ENCODE assay signal across 11 cellular contexts in the genomic region with DNA sequence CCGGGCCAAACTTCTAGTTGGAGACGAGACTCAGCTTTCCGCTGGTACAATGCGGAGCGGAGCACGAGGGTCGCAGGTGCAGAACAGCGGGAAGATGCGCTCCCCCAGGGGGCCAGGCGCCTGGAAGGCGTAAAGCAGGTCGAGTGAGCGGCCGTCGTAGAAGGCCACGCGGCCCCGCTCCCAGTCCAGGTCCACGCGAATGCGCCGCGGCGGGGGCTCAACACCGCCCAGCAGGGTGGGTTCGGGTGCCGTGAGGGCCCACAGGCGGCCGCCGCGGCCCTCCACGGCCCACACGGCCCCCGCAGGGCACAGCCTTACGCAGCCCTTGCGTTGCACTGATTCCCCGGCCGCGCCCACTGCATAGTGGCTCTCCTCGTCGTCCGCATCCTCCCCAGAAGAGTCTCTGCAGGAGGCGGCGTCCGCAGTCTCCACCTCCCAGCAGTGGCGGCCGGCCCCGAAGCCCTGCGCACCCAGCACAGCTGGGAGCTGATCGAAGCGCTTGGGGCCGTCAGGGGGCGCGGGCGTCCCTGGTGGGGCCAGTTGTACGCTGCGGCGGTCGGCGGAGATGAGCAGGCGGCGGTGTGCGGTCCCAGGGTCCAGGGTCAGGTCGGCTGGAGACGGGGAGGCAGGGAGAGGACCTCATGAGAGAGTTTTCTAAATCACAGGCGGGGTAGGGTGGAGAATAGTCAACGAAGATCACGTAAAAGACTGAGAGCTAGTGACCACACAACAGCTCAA. TPM values are rescaled to one million over a fixed set of nuclear protein-coding genes. Genes with fewer than 3 reads are reported as not detected.
DNase-seq lines count a peak whose midpoint lies in the region; ATAC-seq, FAIRE-seq and TF ChIP-seq lines count a peak whose summit lies in the region.
"Had no signal": no experiment of that assay in that cellular context is flagged by ENCODE, and none has a peak within 500 bp of the region (broad histone marks: within the 10 kb centered on the region; RNA-seq: fewer than 3 reads in every experiment).

No MANE protein-coding gene starts in this region.

- peaks cover 18% of the 10 kb centered on the region for H3K36me3 Mint-ChIP-seq in mesothelial cell of epicardium
- peaks cover 24% of the 10 kb centered on the region for H3K36me3 Mint-ChIP-seq in activated naive CD4-positive, alpha-beta T cell treated with anti-CD3 and anti-CD28 coated beads for 36 hours (ENCODE audit: low read depth)

- intact Hi-C loops in endothelial cell of umbilical vein (cut with micrococcal nuclease), result no loop called here
- intact Hi-C loops in activated naive CD4-positive, alpha-beta T cell treated with anti-CD3 and anti-CD28 coated beads for 36 hours (cut with micrococcal nuclease), result no loop called here

- H3K27me3 Mint-ChIP-seq in mesothelial cell of epicardium (ENCODE audit: low read depth), result peaks cover 65% of the 10 kb centered on the region
- peaks cover 35% of the 10 kb centered on the region for H3K27me3 Mint-ChIP-seq in activated naive CD4-positive, alpha-beta T cell treated with anti-CD3 and anti-CD28 coated beads for 36 hours (ENCODE audit: low read depth)

- no TSS peak for BruUV-seq in endothelial cell of umbilical vein (replicated peaks; lab: Mats Ljungman, UMichigan)

- peak; percentile 35 for TF ChIP-seq POLR2A in endothelial cell of umbilical vein (IDR thresholded peaks at IDR 0.05; ENCODE audit: low read depth, low read length)

- H3K4me3 Mint-ChIP-seq in mesothelial cell of epicardium, result peak overlapping the region; percentile 28
- H3K4me3 Mint-ChIP-seq in activated naive CD4-positive, alpha-beta T cell treated with anti-CD3 and anti-CD28 coated beads for 36 hours, result no peak overlapping the region

- no peaks in the 10 kb centered on the region for H4K20me1 ChIP-seq in endothelial cell of umbilical vein (replicated peaks; ENCODE audit: control insufficient read depth, extremely low read depth, insufficient read depth, low read length)

- H3K9ac ChIP-seq in endothelial cell of umbilical vein (replicated peaks; ENCODE audit: extremely low read depth, insufficient read depth, low read length), result no peak overlapping the region

- H3K9me3 Mint-ChIP-seq in mesothelial cell of epicardium, result no peaks in the 10 kb centered on the region
- no peaks in the 10 kb centered on the region for H3K9me3 Mint-ChIP-seq in activated naive CD4-positive, alpha-beta T cell treated with anti-CD3 and anti-CD28 coated beads for 36 hours
- H3K9me3 Mint-ChIP-seq: CD4-positive, alpha-beta T cell had no signal

- ATAC-seq in HG02623 (IDR thresholded peaks at IDR 0.05; ENCODE audit: unreplicated experiment), result no peak

- H2AFZ ChIP-seq in endothelial cell of umbilical vein (ENCODE audit: low read depth, low read length), result no peak overlapping the region

- peak overlapping the region; percentile 6 for H3K4me2 ChIP-seq in endothelial cell of umbilical vein (ENCODE audit: insufficient read depth, low read length)

- TF ChIP-seq CTCF in AG04450 (IDR thresholded peaks at IDR 0.05; ENCODE audit: low read depth, low read length), result peak; percentile 26; the same call in 1 of the 2 replicates
- TF ChIP-seq CTCF in endothelial cell of umbilical vein (IDR thresholded peaks at IDR 0.05; ENCODE audit: extremely low read depth in 1 of 2, insufficient read depth in 1 of 2, low read depth in 1 of 2, low read length in 2 of 2), result peak in 1 of 2 donors; percentile 23
- no peak for TF ChIP-seq CTCF in mesothelial cell of epicardium (IDR thresholded peaks at IDR 0.05; ENCODE audit: unreplicated experiment)

- H3K27ac Mint-ChIP-seq in mesothelial cell of epicardium, result no peak overlapping the region
- no peak overlapping the region for H3K27ac Mint-ChIP-seq in activated naive CD4-positive, alpha-beta T cell treated with anti-CD3 and anti-CD28 coated beads for 36 hours
- H3K27ac Mint-ChIP-seq: CD4-positive, alpha-beta T cell had no signal

- POLR2A ChIA-PET in AG04450 (lab: Yijun Ruan, JAX), result no interaction called here
- POLR2A ChIA-PET in endothelial cell of umbilical vein (lab: Charles Lee), result no interaction called here

- H3K27me3 ChIP-seq in AG04450 (ENCODE audit: control insufficient read depth, insufficient read depth, low read length), result peaks cover 51% of the 10 kb centered on the region
- peaks cover 64% of the 10 kb centered on the region for H3K27me3 ChIP-seq in H7 (ENCODE audit: control insufficient read depth, insufficient read depth, low read length)
- H3K27me3 ChIP-seq in endothelial cell of umbilical vein (ENCODE audit: control insufficient read depth in 2 of 2, insufficient read depth in 2 of 2, low read length in 2 of 2), result peaks cover 54 to 61% of the 10 kb centered on the region in 2 experiments

- dilution Hi-C loops in endothelial cell of umbilical vein (cut with MboI; ENCODE audit: extremely low pct_ligation_motif_present, low sequenced_read_pairs), result no loop called here

- H3K36me3 ChIP-seq in H7 (replicated peaks; ENCODE audit: control insufficient read depth, insufficient read depth, low read length), result no peaks in the 10 kb centered on the region
- no peaks in the 10 kb centered on the region for H3K36me3 ChIP-seq in endothelial cell of umbilical vein (ENCODE audit: control insufficient read depth in 2 of 2, extremely low read depth in 1 of 2, insufficient read depth in 2 of 2, low read length in 2 of 2)

- no peaks in the 10 kb centered on the region for H3K79me2 ChIP-seq in endothelial cell of umbilical vein (ENCODE audit: control insufficient read depth, insufficient read depth, low read length)

- CTCF ChIA-PET in AG04450 (lab: Charles Lee) (interaction anchor here (1.3 kb wide), 1 partner anchor 60 kb away, joined by 3 read pairs; no protein-coding TSS in a partner anchor), endothelial cell of umbilical vein (lab: Charles Lee) (interaction anchor here (0.7 to 2.0 kb wide), 5 partner anchors 11 to 60 kb away, joined by 3 to 8 read pairs (median 4); partner anchors contain the start of gene POLR1H)
- CTCF ChIA-PET in activated naive CD4-positive, alpha-beta T cell treated with anti-CD3 and anti-CD28 coated beads for 36 hours (lab: Charles Lee), result no interaction called here

- peaks cover 10% of the 10 kb centered on the region for H3K4me1 ChIP-seq in endothelial cell of umbilical vein (ENCODE audit: control insufficient read depth, extremely low read depth, insufficient read depth, low read length)

- FAIRE-seq in endothelial cell of umbilical vein (lab: Jason Lieb, UNC), result peak; percentile 55
- FAIRE-seq: TTC549 had no signal

- H3K27ac ChIP-seq in AG04450 (ENCODE audit: low read depth, low read length) (no peak overlapping the region), endothelial cell of umbilical vein (ENCODE audit: insufficient read depth, low read depth, low read length) (no peak overlapping the region)

- H3K4me3 ChIP-seq in AG04450 (ENCODE audit: low read depth, low read length), result peak overlapping the region; percentile 20; the same call in 1 of the 2 replicates
- H3K4me3 ChIP-seq in H7 (ENCODE audit: insufficient read depth, low read depth, low read length), result peak overlapping the region; percentile 30
- H3K4me3 ChIP-seq in endothelial cell of umbilical vein (replicated peaks in 1 of 3; ENCODE audit: insufficient read depth in 1 of 3, low read depth in 1 of 3, low read length in 3 of 3), result no peak overlapping the region

- no peaks in the 10 kb centered on the region for H3K9me1 ChIP-seq in endothelial cell of umbilical vein (replicated peaks; ENCODE audit: control insufficient read depth, extremely low read depth, insufficient read depth, low read length)

- H3K9me3 ChIP-seq in AG04450 (ENCODE audit: control insufficient read depth, insufficient read depth, low read length) (no peaks in the 10 kb centered on the region; the same call in 1 of the 2 replicates), endothelial cell of umbilical vein (replicated peaks; ENCODE audit: control insufficient read depth, insufficient read depth, low read length) (no peaks in the 10 kb centered on the region)

- peaks cover 35% of the 10 kb centered on the region for H3K4me1 Mint-ChIP-seq in mesothelial cell of epicardium
- H3K4me1 Mint-ChIP-seq in activated naive CD4-positive, alpha-beta T cell treated with anti-CD3 and anti-CD28 coated beads for 36 hours (ENCODE audit: low read depth), result peaks cover 46% of the 10 kb centered on the region

- DNase-seq in AG04450 (ENCODE audit: low read depth, low spot score) (no peak), H7 (peak; percentile 83), endothelial cell of umbilical vein (ENCODE audit: low read depth, low spot score) (peak; percentile 11), mesothelial cell of epicardium (ENCODE audit: low spot score in 2 of 2, unreplicated experiment in 2 of 2) (peak; percentile 32 to 52), NCI-H2171 (lab: John Stamatoyannopoulos, UW) (no peak)
- DNase-seq in NK-92 treated with Interleukin-12 subunit alpha and Interleukin-12 subunit beta, amount 100 ng/mL, for 24 hours (lab: John Stamatoyannopoulos, UW), result no peak
- no peak for DNase-seq in activated naive CD4-positive, alpha-beta T cell treated with anti-CD3 and anti-CD28 coated beads for 36 hours
- DNase-seq: CD4-positive, alpha-beta T cell had no signal

RNA-seq across cellular contexts. Expression of gene PPP1R11, which starts 4.3 kb away (rescaled TPM):
- polyA plus RNA-seq in AG04450 (2011; rRNA removed) (49.8 and 53.5 TPM in 2 replicates), endothelial cell of umbilical vein (43.0 and 44.1 TPM in 2 replicates)
- polyA minus RNA-seq in AG04450 (2011; rRNA and poly(A)+ RNA removed), result 21.7 and 22.3 TPM in 2 replicates
- total RNA-seq in H7 (2014; rRNA removed; shearing (Covaris generic)), result 26.1 and 27.2 TPM in 2 replicates
- total RNA-seq in endothelial cell of umbilical vein (32.4 and 37.6 TPM in 2 replicates), mesothelial cell of epicardium (29.7 to 32.2 TPM (median 30.0 TPM) in 3 replicates)
- polyA plus RNA-seq in endothelial cell of umbilical vein (2011; cell fraction: cytosol; rRNA removed), result 31.2 and 39.1 TPM in 2 replicates
- 24.8 and 25.2 TPM in 2 replicates for polyA plus RNA-seq in endothelial cell of umbilical vein (2011; cell fraction: nucleus; rRNA removed)
- 31.3 and 36.8 TPM in 2 replicates for polyA plus RNA-seq in endothelial cell of umbilical vein (2012)
- 34.7 and 39.7 TPM in 2 replicates for polyA minus RNA-seq in endothelial cell of umbilical vein
- 11.6 TPM for polyA minus RNA-seq in endothelial cell of umbilical vein (2011; cell fraction: cytosol; rRNA and poly(A)+ RNA removed)
- polyA minus RNA-seq in endothelial cell of umbilical vein (2011; cell fraction: nucleus; rRNA and poly(A)+ RNA removed), result 11.3 and 12.2 TPM in 2 replicates
- total RNA-seq in activated naive CD4-positive, alpha-beta T cell treated with anti-CD3 and anti-CD28 coated beads for 36 hours, result 10 to 100 TPM; 42.8 to 46.6 TPM

RNA-seq across cellular contexts. Expression of gene RNF39, which starts 4.3 kb away (rescaled TPM):
- polyA plus RNA-seq in AG04450 (2011; rRNA removed), result not detected in 2 replicates
- not detected in 2 replicates for polyA minus RNA-seq in AG04450 (2011; rRNA and poly(A)+ RNA removed)
- total RNA-seq in H7 (2014; rRNA removed; shearing (Covaris generic)), result 0.14 TPM in 1 of 2 replicates, not detected in the other
- not detected in 2 replicates for total RNA-seq in endothelial cell of umbilical vein
- not detected in 2 replicates for polyA plus RNA-seq in endothelial cell of umbilical vein
- polyA plus RNA-seq in endothelial cell of umbilical vein (2011; cell fraction: cytosol; rRNA removed), result not detected in 2 replicates
- not detected in 2 replicates for polyA plus RNA-seq in endothelial cell of umbilical vein (2011; cell fraction: nucleus; rRNA removed)
- 0.36 and 0.48 TPM in 2 replicates for polyA plus RNA-seq in endothelial cell of umbilical vein (2012)
- not detected in 2 replicates for polyA minus RNA-seq in endothelial cell of umbilical vein
- polyA minus RNA-seq in endothelial cell of umbilical vein (2011; cell fraction: cytosol; rRNA and poly(A)+ RNA removed), result not detected
- polyA minus RNA-seq in endothelial cell of umbilical vein (2011; cell fraction: nucleus; rRNA and poly(A)+ RNA removed), result not detected in 2 replicates
- total RNA-seq in mesothelial cell of epicardium, result not detected in 3 replicates
- not detected for total RNA-seq in activated naive CD4-positive, alpha-beta T cell treated with anti-CD3 and anti-CD28 coated beads for 36 hours
- total RNA-seq: CD4-positive, alpha-beta T cell; temporal lobe had no signal

RNA-seq across cellular contexts. Expression of gene POLR1H, which starts 10.2 kb away (rescaled TPM):
- polyA plus RNA-seq in AG04450 (2011; rRNA removed) (25.0 and 25.1 TPM in 2 replicates), endothelial cell of umbilical vein (65.3 and 66.7 TPM in 2 replicates)
- 8.2 and 10.7 TPM in 2 replicates for polyA minus RNA-seq in AG04450 (2011; rRNA and poly(A)+ RNA removed)
- total RNA-seq in H7 (2014; rRNA removed; shearing (Covaris generic)), result 42.6 and 43.5 TPM in 2 replicates
- total RNA-seq in endothelial cell of umbilical vein (32.5 and 42.5 TPM in 2 replicates), mesothelial cell of epicardium (31.1 to 32.7 TPM (median 31.4 TPM) in 3 replicates)
- 47.3 and 54.5 TPM in 2 replicates for polyA plus RNA-seq in endothelial cell of umbilical vein (2011; cell fraction: cytosol; rRNA removed)
- 28.5 and 28.6 TPM in 2 replicates for polyA plus RNA-seq in endothelial cell of umbilical vein (2011; cell fraction: nucleus; rRNA removed)
- polyA plus RNA-seq in endothelial cell of umbilical vein (2012), result 30.3 and 33.2 TPM in 2 replicates
- 20.7 and 25.0 TPM in 2 replicates for polyA minus RNA-seq in endothelial cell of umbilical vein
- polyA minus RNA-seq in endothelial cell of umbilical vein (2011; cell fraction: cytosol; rRNA and poly(A)+ RNA removed), result 9.3 TPM
- 6.3 and 6.9 TPM in 2 replicates for polyA minus RNA-seq in endothelial cell of umbilical vein (2011; cell fraction: nucleus; rRNA and poly(A)+ RNA removed)
- 10 to 100 TPM; 74.6 to 77.8 TPM for total RNA-seq in activated naive CD4-positive, alpha-beta T cell treated with anti-CD3 and anti-CD28 coated beads for 36 hours

RNA-seq across cellular contexts. Expression of gene TRIM31, which starts 41.6 kb away (rescaled TPM):
- polyA plus RNA-seq in AG04450 (2011; rRNA removed) (not detected in 2 replicates), endothelial cell of umbilical vein (not detected in 2 replicates)
- polyA minus RNA-seq in AG04450 (2011; rRNA and poly(A)+ RNA removed), result not detected in 2 replicates
- total RNA-seq in H7 (2014; rRNA removed; shearing (Covaris generic)), result not detected in 2 replicates
- total RNA-seq in endothelial cell of umbilical vein (not detected in 2 replicates), mesothelial cell of epicardium (0.58 to 0.68 TPM in 2 of 3 replicates, not detected in the other)
- not detected in 2 replicates for polyA plus RNA-seq in endothelial cell of umbilical vein (2011; cell fraction: cytosol; rRNA removed)
- not detected in 2 replicates for polyA plus RNA-seq in endothelial cell of umbilical vein (2011; cell fraction: nucleus; rRNA removed)
- not detected in 2 replicates for polyA plus RNA-seq in endothelial cell of umbilical vein (2012)
- not detected in 2 replicates for polyA minus RNA-seq in endothelial cell of umbilical vein
- not detected for polyA minus RNA-seq in endothelial cell of umbilical vein (2011; cell fraction: cytosol; rRNA and poly(A)+ RNA removed)
- not detected in 2 replicates for polyA minus RNA-seq in endothelial cell of umbilical vein (2011; cell fraction: nucleus; rRNA and poly(A)+ RNA removed)
- total RNA-seq in activated naive CD4-positive, alpha-beta T cell treated with anti-CD3 and anti-CD28 coated beads for 36 hours, result under 1 TPM in 1 of 2 experiments, not detected in 1; 0.17 TPM
- total RNA-seq: CD4-positive, alpha-beta T cell; temporal lobe had no signal

Comparison
In these comparisons a context has a peak if more than half of its experiments do, and no peak if none do; other contexts are left out.
1. DNase-seq: peak in H7 (single experiment), endothelial cell of umbilical vein (single experiment) and mesothelial cell of epicardium (2 of 2); none in AG04450 (single experiment), NK-92 treated with Interleukin-12 subunit alpha and Interleukin-12 subunit beta, amount 100 ng/mL, for 24 hours (single experiment), NCI-H2171 (single experiment) and activated naive CD4-positive, alpha-beta T cell treated with anti-CD3 and anti-CD28 coated beads for 36 hours (single experiment).
2. H3K4me3 ChIP-seq: peak in AG04450 (single experiment) and H7 (single experiment); none in endothelial cell of umbilical vein (0 of 3).